In the genomic region with DNA sequence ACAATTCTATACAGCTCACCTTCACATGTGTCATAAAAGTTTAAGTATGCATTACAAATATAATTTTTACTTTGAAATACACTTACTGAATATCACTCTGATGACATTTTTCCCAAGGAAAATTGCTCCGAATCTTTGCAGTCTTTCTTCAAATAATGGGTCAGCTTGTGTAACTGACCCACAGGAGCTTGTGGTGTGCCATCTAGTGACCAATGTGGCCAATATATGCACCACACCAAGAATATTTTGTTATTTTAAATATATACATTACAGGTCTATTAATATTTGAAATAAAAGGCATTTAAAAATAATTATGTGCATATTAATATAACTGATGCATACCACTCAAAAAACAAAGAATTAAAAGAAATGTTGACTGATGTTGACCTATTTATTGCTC, we compare ENCODE assay signal across 18 cellular contexts.
DNase-seq lines count a peak whose midpoint lies in the region; ATAC-seq, FAIRE-seq and TF ChIP-seq lines count a peak whose summit lies in the region.
"Had no signal": no experiment of that assay in that cellular context is flagged by ENCODE, and none has a peak within 500 bp of the region (broad histone marks: within the 10 kb centered on the region; RNA-seq: fewer than 3 reads in every experiment).

No MANE protein-coding gene starts in this region.

- no peak for FAIRE-seq in HepG2 (lab: Jason Lieb, UNC)

- no peak overlapping the region for H3K27ac ChIP-seq in GM23248
- no peak overlapping the region for H3K27ac ChIP-seq in HepG2 (ENCODE audit: extremely low read length, insufficient read depth, low read length)
- H3K27ac ChIP-seq: BLaER1 treated with 17β-estradiol and CSF1 and Interleukin-3, amounts not matched to agents 10 nM and 100 nM; lower lobe of right lung; suprapubic skin had no signal

- H3F3A ChIP-seq in GM23248 (ENCODE audit: insufficient read depth) = no peaks in the 10 kb centered on the region

- 95 to 98% methylated on average over 1 of the region's 1 CpG for WGBS in GM23248 (ENCODE audit: low coverage in 1 of 2, low lambda C conversion rate in 2 of 2, missing lambda C conversion rate in 2 of 2), 2 experiments
- 0% methylated on average over 1 of the region's 1 CpG for WGBS in HepG2 (ENCODE audit: low lambda C conversion rate)

- no peaks in the 10 kb centered on the region for H3K9me2 ChIP-seq in GM23248 (ENCODE audit: insufficient read depth)

- H3K4me2 ChIP-seq in GM23248 (ENCODE audit: unreplicated experiment) (no peak overlapping the region), HepG2 (ENCODE audit: low read depth, low read length) (no peak overlapping the region)
- H3K4me2 ChIP-seq: BLaER1 treated with 17β-estradiol and CSF1 and Interleukin-3, amounts not matched to agents 10 nM and 100 nM had no signal

- H3K4me3 ChIP-seq in AG09309 (ENCODE audit: control insufficient read depth, low read depth, low read length) (no peak overlapping the region), GM23248 (no peak overlapping the region), adipocyte (ENCODE audit: low read length) (no peak overlapping the region), HepG2 (replicated peaks in 1 of 3; ENCODE audit: insufficient read depth in 1 of 3, low read depth in 2 of 3, low read length in 3 of 3) (no peak overlapping the region)
- H3K4me3 ChIP-seq: BLaER1 treated with 17β-estradiol and CSF1 and Interleukin-3, amounts not matched to agents 10 nM and 100 nM; lower lobe of right lung; suprapubic skin had no signal

- H3K9me3 ChIP-seq in GM23248 (ENCODE audit: low read depth) (no peaks in the 10 kb centered on the region), adipocyte (ENCODE audit: control insufficient read depth, low read length) (no peaks in the 10 kb centered on the region), HepG2 (ENCODE audit: low read length) (no peaks in the 10 kb centered on the region)
- H3K9me3 ChIP-seq: BLaER1 treated with 17β-estradiol and CSF1 and Interleukin-3, amounts not matched to agents 10 nM and 100 nM; lower lobe of right lung; suprapubic skin had no signal

- ATAC-seq in HepG2 = no peak
- ATAC-seq in sciatic nerve = no peak
- ATAC-seq: activated CD4-positive, CD25-positive, alpha-beta regulatory T cell treated with anti-CD3 and anti-CD28 coated beads, Interleukin-2, amount 50 U/mL, for 24 hours; lower lobe of right lung; naive thymus-derived CD4-positive, alpha-beta T cell had no signal

- no TSS peak for BruUV-seq in HepG2 (replicated peaks; lab: Mats Ljungman, UMichigan)

- H2AFZ ChIP-seq in GM23248 (no peak overlapping the region), HepG2 (ENCODE audit: low read length) (no peak overlapping the region)

- TF ChIP-seq EP300 in HepG2 (IDR thresholded peaks at IDR 0.05; ENCODE audit: low read depth in 2 of 2, low read length in 2 of 2) = no peak
- TF ChIP-seq EP300 in HepG2 (CRISPR knock-in tag; IDR thresholded peaks at IDR 0.05; ENCODE audit: borderline replicate concordance) = no peak

- in situ Hi-C loops in GM23248 (cut with MboI) (no loop called here), HepG2 (cut with HindIII; ENCODE audit: extremely low pct_ligation_motif_present, low pct_unique_long_range_greater_than_20kb) (no loop called here)

- no peaks in the 10 kb centered on the region for H3K4me1 ChIP-seq in GM23248 (ENCODE audit: insufficient read depth)
- no peaks in the 10 kb centered on the region for H3K4me1 ChIP-seq in adipocyte (ENCODE audit: control insufficient read depth, insufficient read depth, low read length)
- no peaks in the 10 kb centered on the region for H3K4me1 ChIP-seq in HepG2 (ENCODE audit: insufficient read depth, low read length)
- H3K4me1 ChIP-seq: BLaER1 treated with 17β-estradiol and CSF1 and Interleukin-3, amounts not matched to agents 10 nM and 100 nM; lower lobe of right lung; suprapubic skin had no signal

- H3K36me3 ChIP-seq in GM23248 (ENCODE audit: low read depth) = no peaks in the 10 kb centered on the region
- no peaks in the 10 kb centered on the region for H3K36me3 ChIP-seq in adipocyte (ENCODE audit: control insufficient read depth, insufficient read depth, low read length, severe bottlenecking)
- no peaks in the 10 kb centered on the region for H3K36me3 ChIP-seq in HepG2 (replicated peaks in 1 of 2; ENCODE audit: control insufficient read depth in 1 of 2, insufficient read depth in 2 of 2, low read length in 2 of 2)
- H3K36me3 ChIP-seq: BLaER1 treated with 17β-estradiol and CSF1 and Interleukin-3, amounts not matched to agents 10 nM and 100 nM; lower lobe of right lung; suprapubic skin had no signal

- H3K27me3 ChIP-seq in GM23248 (replicated peaks; ENCODE audit: insufficient read depth) = no peaks in the 10 kb centered on the region
- H3K27me3 ChIP-seq in adipocyte (replicated peaks; ENCODE audit: control insufficient read depth, insufficient read depth, low read length) = no peaks in the 10 kb centered on the region
- H3K27me3 ChIP-seq in HepG2 (ENCODE audit: control insufficient read depth in 1 of 2, insufficient read depth in 2 of 2, low read length in 2 of 2) = no peaks in the 10 kb centered on the region; a peak in 1 of 5 replicates
- H3K27me3 ChIP-seq: BLaER1 treated with 17β-estradiol and CSF1 and Interleukin-3, amounts not matched to agents 10 nM and 100 nM; suprapubic skin had no signal

- TF ChIP-seq CTCF in AG09309 (IDR thresholded peaks at IDR 0.05; ENCODE audit: control insufficient read depth, insufficient read depth, low read depth, low read length, missing control alignments) (peak; percentile 31), HepG2 (CRISPR knock-in tag; IDR thresholded peaks at IDR 0.05) (no peak)

- TF ChIP-seq RAD21 in HepG2 (CRISPR knock-in tag; IDR thresholded peaks at IDR 0.05) = no peak

- DNase-seq in AG09309 (ENCODE audit: low read depth) (no peak), GM23248 (peak; percentile 21), adipocyte (ENCODE audit: low read depth) (peak; percentile 4), HepG2 (ENCODE audit: low spot score) (peak; percentile 1), sciatic nerve (ENCODE audit: low spot score) (no peak), NCI-H82 treated with DMSO at 0.1 percent for 48 hours (lab: John Stamatoyannopoulos, UW; ENCODE audit: unreplicated experiment) (no peak), AG20443 (ENCODE audit: low spot score) (no peak)
- no peak for DNase-seq in activated CD8-positive, alpha-beta memory T cell treated with anti-CD3 and anti-CD28 coated beads, Interleukin-2, amount 50 U/mL, for 4 hours
- DNase-seq: activated naive CD4-positive, alpha-beta T cell; DMS153; Kasumi-1; lower lobe of right lung; naive thymus-derived CD4-positive, alpha-beta T cell; NCI-H187; NCI-H510A had no signal

- CTCF ChIA-PET in HepG2 (lab: Yijun Ruan, JAX; ENCODE audit: low intra/inter-chr PET ratio, low total read pairs) = no interaction called here

- intact Hi-C loops in HepG2 (cut with micrococcal nuclease; ENCODE audit: unreplicated experiment) = loop anchor here (10.0 kb wide), 1 partner anchor 562 kb away; no protein-coding TSS in a partner anchor
- intact Hi-C loops in sciatic nerve (cut with DNase I) = no loop called here

- H4K20me1 ChIP-seq in GM23248 (ENCODE audit: insufficient read depth) (no peaks in the 10 kb centered on the region), HepG2 (ENCODE audit: insufficient read depth, low read length) (no peaks in the 10 kb centered on the region)
- H4K20me1 ChIP-seq: BLaER1 treated with 17β-estradiol and CSF1 and Interleukin-3, amounts not matched to agents 10 nM and 100 nM had no signal

- TF ChIP-seq POLR2A in HepG2 (IDR thresholded peaks at IDR 0.05; ENCODE audit: insufficient read depth in 1 of 2, low read depth in 2 of 2, low read length in 2 of 2) = no peak

- POLR2A ChIA-PET in HepG2 (lab: Yijun Ruan, JAX) = no interaction called here

- no peaks in the 10 kb centered on the region for H3K79me2 ChIP-seq in GM23248 (ENCODE audit: insufficient read depth)
- H3K79me2 ChIP-seq in HepG2 (ENCODE audit: insufficient read depth, low read length) = no peaks in the 10 kb centered on the region

- no peak overlapping the region for H3K9ac ChIP-seq in GM23248
- no peak overlapping the region for H3K9ac ChIP-seq in adipocyte (ENCODE audit: low read length)
- no peak overlapping the region for H3K9ac ChIP-seq in HepG2 (ENCODE audit: insufficient read depth, low read depth, low read length)
- H3K9ac ChIP-seq: BLaER1 treated with 17β-estradiol and CSF1 and Interleukin-3, amounts not matched to agents 10 nM and 100 nM had no signal

TF ChIP-seq in HepG2, 621 proteins besides CTCF, POLR2A, EP300 and RAD21:
- TF ChIP-seq STAG1 (CRISPR knock-in tag; IDR thresholded peaks at IDR 0.05) (peak; percentile 29; the same call in 1 of the 2 replicates), SMC3 (IDR thresholded peaks at IDR 0.05; ENCODE audit: low read length) (peak; percentile 25; the same call in 1 of the 2 replicates), ZKSCAN1 (IDR thresholded peaks at IDR 0.05; ENCODE audit: low read length) (no peak), ZNF317 (CRISPR knock-in tag; IDR thresholded peaks at IDR 0.05) (no peak)
- TF ChIP-seq, protein P1, sequence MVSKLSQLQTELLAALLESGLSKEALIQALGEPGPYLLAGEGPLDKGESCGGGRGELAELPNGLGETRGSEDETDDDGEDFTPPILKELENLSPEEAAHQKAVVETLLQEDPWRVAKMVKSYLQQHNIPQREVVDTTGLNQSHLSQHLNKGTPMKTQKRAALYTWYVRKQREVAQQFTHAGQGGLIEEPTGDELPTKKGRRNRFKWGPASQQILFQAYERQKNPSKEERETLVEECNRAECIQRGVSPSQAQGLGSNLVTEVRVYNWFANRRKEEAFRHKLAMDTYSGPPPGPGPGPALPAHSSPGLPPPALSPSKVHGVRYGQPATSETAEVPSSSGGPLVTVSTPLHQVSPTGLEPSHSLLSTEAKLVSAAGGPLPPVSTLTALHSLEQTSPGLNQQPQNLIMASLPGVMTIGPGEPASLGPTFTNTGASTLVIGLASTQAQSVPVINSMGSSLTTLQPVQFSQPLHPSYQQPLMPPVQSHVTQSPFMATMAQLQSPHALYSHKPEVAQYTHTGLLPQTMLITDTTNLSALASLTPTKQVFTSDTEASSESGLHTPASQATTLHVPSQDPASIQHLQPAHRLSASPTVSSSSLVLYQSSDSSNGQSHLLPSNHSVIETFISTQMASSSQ (IDR thresholded peaks at IDR 0.05; ENCODE audit: low read depth) = no peak
- TF ChIP-seq, protein P1 (CRISPR knock-in tag; IDR thresholded peaks at IDR 0.05; ENCODE audit: borderline replicate concordance) = no peak
TF ChIP-seq in HepG2: peak in this region for 2.

Comparison
In these comparisons a context has a peak if more than half of its experiments do, and no peak if none do; other contexts are left out.
1. DNase-seq: peak in GM23248 (single experiment), adipocyte (single experiment) and HepG2 (single experiment); none in AG09309 (single experiment), sciatic nerve (single experiment), NCI-H82 treated with DMSO at 0.1 percent for 48 hours (single experiment), activated CD8-positive, alpha-beta memory T cell treated with anti-CD3 and anti-CD28 coated beads, Interleukin-2, amount 50 U/mL, for 4 hours (single experiment) and AG20443 (single experiment).